14 cellular contexts compared by ENCODE assay signal in the genomic region with DNA sequence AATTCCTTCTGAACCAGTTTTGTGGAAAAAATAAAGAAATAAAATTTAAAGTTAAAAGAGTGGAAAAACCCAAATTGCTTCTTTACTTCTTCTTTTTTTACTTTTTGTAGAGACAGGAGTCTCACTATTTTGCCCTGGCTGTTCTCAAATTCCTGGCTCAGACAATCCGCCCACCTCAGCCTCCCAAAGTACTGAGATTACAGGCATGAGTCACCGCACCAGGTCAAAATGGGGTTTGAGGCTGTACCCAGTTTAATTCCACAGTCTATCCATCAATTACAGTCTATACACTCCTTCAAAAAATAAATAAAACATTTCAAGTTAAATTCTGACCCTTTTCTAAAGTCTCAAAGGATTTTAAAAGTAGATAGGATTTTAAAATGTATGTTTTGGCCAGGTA.
DNase-seq lines count a peak whose midpoint lies in the region; ATAC-seq, FAIRE-seq and TF ChIP-seq lines count a peak whose summit lies in the region.
"Had no signal": no experiment of that assay in that cellular context is flagged by ENCODE, and none has a peak within 500 bp of the region (broad histone marks: within the 10 kb centered on the region; RNA-seq: fewer than 3 reads in every experiment).

No MANE protein-coding gene starts in this region.

- no peak overlapping the region for H3K27ac ChIP-seq in brain microvascular endothelial cell
- H3K27ac ChIP-seq: C4-2B, RWPE1 had no signal

- TF ChIP-seq CTCF in brain microvascular endothelial cell (IDR thresholded peaks at IDR 0.05; ENCODE audit: low read depth, low read length, missing control alignments), result no peak

- H3K4me3 ChIP-seq in brain microvascular endothelial cell (ENCODE audit: low read depth, low read length), result no peak overlapping the region
- H3K4me3 ChIP-seq: HAP-1 had no signal

- FAIRE-seq in islet of Langerhans (lab: Jason Lieb, UNC), result peak; percentile 17
- FAIRE-seq: GM19239 had no signal

- H3K27me3 ChIP-seq in brain microvascular endothelial cell (replicated peaks), result no peaks in the 10 kb centered on the region

- DNase-seq in EL (peak; percentile 12), M059J (ENCODE audit: low read depth) (peak; percentile 42), brain microvascular endothelial cell (peak; percentile 49), erythroblast (lab: John Stamatoyannopoulos, UW) (no peak)
- DNase-seq: DMS 273 treated with DMSO at 0.1 percent for 48 hours, NCI-H187, NCI-H69 had no signal

- ATAC-seq in HG02885 (IDR thresholded peaks at IDR 0.05; ENCODE audit: poor library complexity, unreplicated experiment) (no peak), HG03108 (IDR thresholded peaks at IDR 0.05; ENCODE audit: unreplicated experiment) (no peak)

- H3K36me3 ChIP-seq in brain microvascular endothelial cell (replicated peaks), result no peaks in the 10 kb centered on the region
- H3K36me3 ChIP-seq: HAP-1 had no signal

- no peak for TF ChIP-seq POLR2A in erythroblast (IDR thresholded peaks at IDR 0.05; ENCODE audit: low read length)

- in situ Hi-C loops in brain microvascular endothelial cell (cut with HindIII; ENCODE audit: low pct_ligation_motif_present, low sequenced_read_pairs), result no loop called here

Comparison
In these comparisons a context has a peak if more than half of its experiments do, and no peak if none do; other contexts are left out.
1. DNase-seq: peak in EL (single experiment), M059J (single experiment) and brain microvascular endothelial cell (single experiment); none in erythroblast (0 of 2).